Comparison of ENCODE assay signal across 2 cellular contexts in the genomic region with DNA sequence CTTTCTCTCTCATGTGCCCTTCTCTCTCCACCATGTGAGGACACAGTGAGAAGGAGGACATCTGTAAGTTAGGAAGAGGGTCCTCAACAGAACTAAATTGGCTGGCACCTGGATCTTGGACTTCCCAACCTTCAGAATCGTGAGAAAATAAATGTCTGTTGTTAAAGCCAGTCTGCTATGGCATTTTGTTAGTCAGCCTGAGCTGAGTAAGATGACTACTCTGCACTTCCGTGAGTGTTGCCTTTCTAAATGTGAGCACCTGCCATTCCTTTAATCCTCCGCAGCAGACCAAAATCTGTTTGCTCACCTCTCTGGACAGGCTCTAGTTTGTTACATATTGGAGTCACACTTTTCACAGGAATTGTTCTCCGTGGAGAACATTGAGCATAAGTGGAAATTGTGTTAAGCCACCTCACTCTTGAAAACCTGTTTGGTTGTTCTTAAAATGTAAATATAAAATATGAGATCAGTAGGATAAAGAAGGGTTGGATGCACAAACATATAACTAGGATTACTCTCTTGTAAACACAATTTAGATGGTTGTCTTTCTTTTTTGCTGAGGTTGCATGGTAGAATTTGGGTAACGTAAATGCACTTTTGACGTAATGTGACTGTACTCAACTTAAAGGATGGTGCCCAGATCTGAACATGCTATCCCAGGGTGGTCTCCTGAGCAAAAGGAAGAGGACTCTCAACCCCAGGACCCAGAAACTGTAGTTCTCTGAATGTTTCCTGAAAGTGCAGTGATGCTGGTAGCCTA.
A peak's percentile ranks its signal among the peaks of the same experiment; 100 is the strongest.
TF ChIP-seq lines count a peak whose summit lies in the region.

No MANE protein-coding gene starts in this region.

TF ChIP-seq in IMR-90, 13 proteins besides CTCF, POLR2A, EP300 and RAD21:
- TF ChIP-seq RCOR1 (IDR thresholded peaks at IDR 0.05; ENCODE audit: insufficient replicate concordance, low read length) (no peak), MAFK (IDR thresholded peaks at IDR 0.05; ENCODE audit: low read depth, low read length) (peak; percentile 74), MAZ (IDR thresholded peaks at IDR 0.05; ENCODE audit: borderline replicate concordance, low read depth, low read length) (no peak)
- TF ChIP-seq, protein P1, sequence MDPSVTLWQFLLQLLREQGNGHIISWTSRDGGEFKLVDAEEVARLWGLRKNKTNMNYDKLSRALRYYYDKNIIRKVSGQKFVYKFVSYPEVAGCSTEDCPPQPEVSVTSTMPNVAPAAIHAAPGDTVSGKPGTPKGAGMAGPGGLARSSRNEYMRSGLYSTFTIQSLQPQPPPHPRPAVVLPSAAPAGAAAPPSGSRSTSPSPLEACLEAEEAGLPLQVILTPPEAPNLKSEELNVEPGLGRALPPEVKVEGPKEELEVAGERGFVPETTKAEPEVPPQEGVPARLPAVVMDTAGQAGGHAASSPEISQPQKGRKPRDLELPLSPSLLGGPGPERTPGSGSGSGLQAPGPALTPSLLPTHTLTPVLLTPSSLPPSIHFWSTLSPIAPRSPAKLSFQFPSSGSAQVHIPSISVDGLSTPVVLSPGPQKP (IDR thresholded peaks at IDR 0.05; ENCODE audit: borderline replicate concordance, low read depth, low read length) = no peak
TF ChIP-seq in IMR-90: peak in this region for 1.

TF ChIP-seq in H1, 55 proteins besides CTCF, POLR2A, EP300 and RAD21:
- TF ChIP-seq MAFK (IDR thresholded peaks at IDR 0.05; ENCODE audit: low read depth, low read length) = 0 out of 2 replicates have a peak, but pooled peaks have one; percentile 7
- no peak for TF ChIP-seq EZH2 (IDR thresholded peaks at IDR 0.05; ENCODE audit: low read depth, low read length, severe bottlenecking)
